8 cellular contexts compared by ENCODE assay signal in the genomic region with DNA sequence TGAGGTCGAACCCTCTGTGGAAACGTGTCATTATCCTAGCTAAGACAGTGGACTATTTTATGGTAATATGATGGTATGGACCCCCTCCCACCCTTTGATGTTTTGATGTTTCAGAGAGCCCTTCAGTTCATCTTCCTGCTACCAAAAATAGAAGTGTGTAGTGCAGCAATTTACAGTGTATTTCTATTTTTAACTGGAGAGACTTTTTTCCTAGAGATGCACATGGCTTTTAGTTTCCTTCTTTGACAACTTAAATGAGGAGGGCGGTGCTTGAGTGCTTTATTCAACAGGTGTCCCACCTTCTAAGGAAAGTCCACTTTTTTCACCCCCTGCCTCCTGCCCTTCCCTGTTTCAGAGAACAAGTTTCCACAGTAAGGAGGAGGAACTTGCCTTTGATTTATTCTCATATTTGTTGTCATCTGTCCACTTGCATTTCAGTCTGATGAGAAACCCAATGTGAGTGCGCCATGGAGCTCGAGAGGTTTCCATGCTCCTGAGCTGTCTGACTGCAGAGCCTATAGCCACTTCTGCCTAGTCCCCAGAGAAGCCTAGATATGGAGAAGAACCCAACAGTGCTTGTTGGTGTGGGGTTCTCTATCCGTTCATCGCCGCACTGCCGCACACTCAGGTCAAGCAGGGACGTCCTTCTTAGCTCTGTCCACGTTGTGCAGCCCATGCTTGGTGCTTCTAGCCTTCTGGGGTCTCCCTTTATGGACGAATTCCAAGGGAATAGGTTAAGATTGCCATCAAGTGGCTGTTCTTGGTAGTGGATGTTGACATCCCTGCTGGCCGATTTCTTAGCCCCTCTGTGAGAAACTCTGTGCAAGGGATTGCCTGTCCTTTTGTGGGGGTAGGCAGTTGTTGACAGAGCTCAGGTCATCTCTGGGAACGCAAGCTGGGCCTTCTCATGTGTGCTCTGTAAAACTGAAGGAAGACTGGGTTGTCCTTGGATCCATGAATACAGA.
DNase-seq lines count a peak whose midpoint lies in the region; ATAC-seq, FAIRE-seq and TF ChIP-seq lines count a peak whose summit lies in the region.

No MANE protein-coding gene starts in this region.

- TF ChIP-seq CTCF in A549 (IDR thresholded peaks at IDR 0.05) (peak; percentile 58), astrocyte of the spinal cord (IDR thresholded peaks at IDR 0.05; ENCODE audit: low read depth, low read length) (peak; percentile 79), kidney (IDR thresholded peaks at IDR 0.05; ENCODE audit: borderline replicate concordance, extremely low read depth, insufficient read depth) (peak; percentile 63), transverse colon (IDR thresholded peaks at IDR 0.05) (peak; percentile 40 to 57 (median 46))

- TF ChIP-seq RAD21 in A549 (conservative IDR thresholded peaks at IDR 0.05 in 1 of 2, IDR thresholded peaks at IDR 0.05 in 1 of 2) = peak; percentile 75 to 76

- H3K9me3 ChIP-seq in A549 (no peaks in the 10 kb centered on the region), kidney (ENCODE audit: control insufficient read depth in 1 of 2, low read length in 2 of 2) (no peaks in the 10 kb centered on the region), transverse colon (no peaks in the 10 kb centered on the region)

- POLR2A ChIA-PET in A549 (lab: Yijun Ruan, JAX) = no interaction called here

- DNase-seq in A549 (ENCODE audit: low read depth in 1 of 2, low spot score in 1 of 2) = peak; percentile 25 to 32
- DNase-seq in ELR (ENCODE audit: low read depth) = peak; percentile 73
- DNase-seq in NCI-H2171 (lab: John Stamatoyannopoulos, UW) = peak; percentile 31
- peak; percentile 63 for DNase-seq in astrocyte of the spinal cord (ENCODE audit: low read depth, low spot score)
- DNase-seq in kidney = no peak
- no peak for DNase-seq in transverse colon
- no peak for DNase-seq in NCI-H128 (lab: John Stamatoyannopoulos, UW; ENCODE audit: unreplicated experiment)

- H3K4me1 ChIP-seq in A549 (peaks cover 18% of the 10 kb centered on the region; the same call in 2 of the 3 replicates), kidney (ENCODE audit: control insufficient read depth in 1 of 2, insufficient read depth in 1 of 2, low read depth in 1 of 2, low read length in 2 of 2) (peaks cover 5 to 20% of the 10 kb centered on the region in 2 donors), transverse colon (peaks cover 9 to 36% (median 17%) of the 10 kb centered on the region in 4 donors)

- in situ Hi-C loops in astrocyte of the spinal cord (cut with HindIII; ENCODE audit: low sequenced_read_pairs) = no loop called here
- in situ Hi-C loops in transverse colon (cut with MboI; ENCODE audit: low pct_ligation_motif_present in 1 of 4, low pct_unique_long_range_greater_than_20kb in 1 of 4, low sequenced_read_pairs in 3 of 4) = no loop called here

- TF ChIP-seq POLR2A in A549 (IDR thresholded peaks at IDR 0.05; ENCODE audit: low read length) = no peak
- no peak for TF ChIP-seq POLR2A in transverse colon (IDR thresholded peaks at IDR 0.05)

- no peak overlapping the region for H3K4me2 ChIP-seq in A549

- no peak overlapping the region for H3K4me3 ChIP-seq in A549
- no peak overlapping the region for H3K4me3 ChIP-seq in astrocyte of the spinal cord (ENCODE audit: low read depth, low read length)
- no peak overlapping the region for H3K4me3 ChIP-seq in kidney (ENCODE audit: low read length in 2 of 2)
- no peak overlapping the region for H3K4me3 ChIP-seq in transverse colon

- H3K9ac ChIP-seq in kidney (ENCODE audit: low read length in 2 of 2) = no peak overlapping the region

- CTCF ChIA-PET in A549 (lab: Yijun Ruan, JAX) = interaction anchor here (0.6 to 1.9 kb wide), 10 partner anchors 12 to 1604 kb away, joined by 3 to 6 read pairs (median 3); no protein-coding TSS in a partner anchor

- TF ChIP-seq EP300 in A549 (IDR thresholded peaks at IDR 0.05) (no peak), transverse colon (IDR thresholded peaks at IDR 0.05; ENCODE audit: low read depth) (no peak)

- H3K27ac ChIP-seq in A549 (peak overlapping the region in 1 of 2 experiments; percentile 36; a peak in 2 of 6 replicates), kidney (ENCODE audit: low read depth in 2 of 2, low read length in 2 of 2) (no peak overlapping the region), transverse colon (peak overlapping the region in 3 of 4 donors; percentile 1 to 5 (median 4))

- H3K27me3 ChIP-seq in transverse colon = no peaks in the 10 kb centered on the region

- H3K36me3 ChIP-seq in kidney (ENCODE audit: control insufficient read depth in 1 of 2, insufficient read depth in 2 of 2, low read length in 2 of 2) (no peaks in the 10 kb centered on the region), transverse colon (no peaks in the 10 kb centered on the region)

- whole genome bisulfite sequencing in A549 (ENCODE audit: missing lambda C conversion rate) = 52% methylated on average over 14 of the region's 14 CpGs
- WGBS in transverse colon (ENCODE audit: low coverage in 1 of 2), 2 donors = 29 to 59% methylated on average over 1 to 14 of the region's 14 CpGs

- FAIRE-seq in A549 (lab: Jason Lieb, UNC) (no peak), kidney (lab: Jason Lieb, UNC) (no peak)

- ATAC-seq in A549 (peak; percentile 66 to 81; a peak in 5 of 6 replicates), GM21786 (IDR thresholded peaks at IDR 0.05; ENCODE audit: unreplicated experiment) (no peak)

- intact Hi-C loops in kidney (cut with DNase I) = no loop called here
- intact Hi-C loops in transverse colon (cut with DNase I; ENCODE audit: low total_unique reads) = no loop called here

TF ChIP-seq in A549, 52 proteins besides CTCF, POLR2A, EP300 and RAD21:
- peak; percentile 65 for TF ChIP-seq SMC3 (IDR thresholded peaks at IDR 0.05)
- no peak for TF ChIP-seq RNF2 (IDR thresholded peaks at IDR 0.05; ENCODE audit: borderline replicate concordance, low read depth)
- no peak for TF ChIP-seq EHMT2 (IDR thresholded peaks at IDR 0.05; ENCODE audit: low read depth)

Comparison
In these comparisons a context has a peak if more than half of its experiments do, and no peak if none do; other contexts are left out.
1. DNase-seq: peak in A549 (2 of 2), ELR (single experiment), NCI-H2171 (single experiment) and astrocyte of the spinal cord (single experiment); none in kidney (single experiment), transverse colon (single experiment) and NCI-H128 (single experiment).
2. H3K27ac ChIP-seq: peak in transverse colon (3 of 4); none in kidney (0 of 2).
3. Peak in every context shown above with its lines, with median percentiles within 50 percentile points of each other: CTCF ChIP-seq.